ENCODE assay signal across 26 cellular contexts in the genomic region with DNA sequence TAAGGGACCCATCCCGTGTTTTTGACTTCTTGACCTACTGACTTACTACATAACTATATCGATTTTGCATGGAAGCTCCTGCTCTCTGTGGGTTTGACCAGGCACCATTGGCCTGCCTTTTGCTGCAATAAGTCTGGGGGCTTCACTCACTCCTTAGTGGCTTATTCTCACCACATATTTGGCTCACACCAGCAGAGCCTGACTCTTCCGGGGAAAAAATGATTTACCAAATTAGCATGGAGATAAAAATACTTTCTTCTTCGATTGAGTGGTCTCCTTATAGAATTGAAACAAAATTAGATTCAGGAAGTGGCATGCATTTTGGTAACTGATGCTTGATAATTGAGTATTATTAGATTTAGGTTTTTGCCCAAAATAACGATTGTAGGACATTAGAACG.
"Had no signal": no experiment of that assay in that cellular context is flagged by ENCODE, and none has a peak within 500 bp of the region (broad histone marks: within the 10 kb centered on the region; RNA-seq: fewer than 3 reads in every experiment).

No MANE protein-coding gene starts in this region.

- H3K27me3 Mint-ChIP-seq: activated CD8-positive, alpha-beta T cell treated with anti-CD3 and anti-CD28 coated beads for 36 hours; activated naive CD4-positive, alpha-beta T cell treated with anti-CD3 and anti-CD28 coated beads, Interleukin-2, amount 50 U/mL, for 24 hours; T-cell had no signal

- ATAC-seq: activated CD8-positive, alpha-beta T cell treated with anti-CD3 and anti-CD28 coated beads for 36 hours; Panc1; Right ventricle myocardium inferior; T-cell had no signal

- H3K9me3 Mint-ChIP-seq: activated CD8-positive, alpha-beta T cell treated with anti-CD3 and anti-CD28 coated beads for 36 hours; T-cell had no signal

- H3K4me3 Mint-ChIP-seq: activated CD8-positive, alpha-beta T cell treated with anti-CD3 and anti-CD28 coated beads for 36 hours; activated naive CD4-positive, alpha-beta T cell treated with anti-CD3 and anti-CD28 coated beads, Interleukin-2, amount 50 U/mL, for 24 hours; T-cell had no signal

- H3K27ac Mint-ChIP-seq: activated CD8-positive, alpha-beta T cell treated with anti-CD3 and anti-CD28 coated beads for 36 hours had no signal

- DNase-seq: activated CD4-positive, CD25-positive, alpha-beta regulatory T cell; activated CD8-positive, alpha-beta memory T cell treated with anti-CD3 and anti-CD28 coated beads, Interleukin-2, amount 50 U/mL, for 4 hours; activated CD8-positive, alpha-beta T cell treated with anti-CD3 and anti-CD28 coated beads for 36 hours; activated effector memory CD4-positive, alpha-beta T cell treated with Interleukin-2 at 50 U/mL for 16 hours; activated naive CD4-positive, alpha-beta T cell; aorta; central memory CD4-positive, alpha-beta T cell; KBM-7; MV-4-11; NCI-H1092 treated with DMSO at 0.1 percent for 48 hours; NCI-H1417 treated with DMSO at 0.1 percent for 48 hours; NCI-H1694; NCI-H2029; NCI-H2107; NCI-H2171 treated with DMSO at 0.1 percent for 48 hours; NCI-H226; NCI-H526; NK-92 treated with Interleukin-12 subunit alpha and Interleukin-12 subunit beta, amount 100 ng/mL, for 24 hours; OCI-M1; RPMI8226; T-cell; T-helper 2 cell; T1000 had no signal
